In the genomic region with DNA sequence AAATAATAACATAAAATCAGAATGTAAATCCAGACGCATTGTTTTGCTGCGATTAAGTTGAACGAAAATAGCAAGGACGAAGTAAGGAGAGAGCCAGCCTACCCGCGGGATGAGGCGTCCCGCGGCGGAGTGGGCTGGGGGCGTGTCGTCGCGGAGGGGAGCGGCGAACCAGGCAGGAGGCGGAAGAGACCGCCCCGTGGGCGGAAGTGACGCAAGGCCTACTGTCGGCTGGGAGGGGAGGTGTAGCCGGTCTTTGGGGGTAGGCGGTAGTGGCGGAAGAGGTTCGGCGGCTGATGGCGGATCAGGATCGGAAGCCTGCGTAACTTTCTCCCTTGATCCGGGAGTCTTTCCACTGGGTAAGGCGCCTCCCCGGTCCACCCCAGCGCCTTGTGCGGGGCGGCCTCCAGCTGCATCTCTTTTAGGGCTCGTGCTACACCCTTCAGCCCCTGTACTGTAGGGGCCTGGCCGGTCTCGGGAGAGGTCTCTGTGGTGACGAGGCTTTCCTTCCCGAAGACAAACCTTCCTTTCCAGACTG, we compare ENCODE assay signal across 8 cellular contexts. TPM values are rescaled to one million over a fixed set of nuclear protein-coding genes. Genes with fewer than 3 reads are reported as not detected.
DNase-seq lines count a peak whose midpoint lies in the region; ATAC-seq, FAIRE-seq and TF ChIP-seq lines count a peak whose summit lies in the region.

A gene (plus strand): TSS at position 249 of the 535 bp plus-strand sequence. CDS start 8,363 bp downstream, outside the sequence.

- peak within 1 kb of the TSS; percentile 98 for H3K4me3 ChIP-seq in OCI-LY3 (ENCODE audit: low read length)
- H3K4me3 ChIP-seq in endothelial cell of umbilical vein (replicated peaks in 1 of 3; ENCODE audit: insufficient read depth in 1 of 3, low read depth in 1 of 3, low read length in 3 of 3), result peak within 1 kb of the TSS; percentile 78 to 83 (median 81)

- dilution Hi-C loops in endothelial cell of umbilical vein (cut with MboI; ENCODE audit: extremely low pct_ligation_motif_present, low sequenced_read_pairs), result no loop called here

- ATAC-seq in GM21515 (IDR thresholded peaks at IDR 0.05; ENCODE audit: unreplicated experiment), result peak; percentile 95

- peak within 1 kb of the TSS; percentile 91 for H3K4me2 ChIP-seq in OCI-LY3 (ENCODE audit: low read length)
- peak within 1 kb of the TSS; percentile 100 for H3K4me2 ChIP-seq in endothelial cell of umbilical vein (ENCODE audit: insufficient read depth, low read length)

- BruUV-seq in endothelial cell of umbilical vein (replicated peaks; lab: Mats Ljungman, UMichigan), result no TSS peak

- H3K36me3 ChIP-seq in OCI-LY3 (replicated peaks; ENCODE audit: low read depth, low read length), result no peaks in the 10 kb centered on the region
- H3K36me3 ChIP-seq in endothelial cell of umbilical vein (ENCODE audit: control insufficient read depth in 2 of 2, extremely low read depth in 1 of 2, insufficient read depth in 2 of 2, low read length in 2 of 2), result no peaks in the 10 kb centered on the region

- peak; percentile 96 for TF ChIP-seq POLR2A in endothelial cell of umbilical vein (IDR thresholded peaks at IDR 0.05; ENCODE audit: low read depth, low read length)

- POLR2A ChIA-PET in endothelial cell of umbilical vein (lab: Charles Lee), result interaction anchor here (1.3 to 2.2 kb wide), 2 partner anchors 25 to 77 kb away, joined by 3 to 7 read pairs; a partner anchor contains a TSS

- H3K4me1 ChIP-seq in OCI-LY3 (ENCODE audit: low read length), result peaks cover 9% of the 10 kb centered on the region; the same call in 1 of the 2 replicates
- peaks cover 13% of the 10 kb centered on the region for H3K4me1 ChIP-seq in endothelial cell of umbilical vein (ENCODE audit: control insufficient read depth, extremely low read depth, insufficient read depth, low read length)

- H3K9ac ChIP-seq in OCI-LY3 (ENCODE audit: low read length), result peak within 1 kb of the TSS; percentile 73
- peak within 1 kb of the TSS; percentile 98 for H3K9ac ChIP-seq in endothelial cell of umbilical vein (replicated peaks; ENCODE audit: extremely low read depth, insufficient read depth, low read length)

- FAIRE-seq in endothelial cell of umbilical vein (lab: Jason Lieb, UNC), result peak; percentile 79

- H2AFZ ChIP-seq in OCI-LY3 (ENCODE audit: low read depth, low read length) (peak within 1 kb of the TSS; percentile 90), endothelial cell of umbilical vein (ENCODE audit: low read depth, low read length) (peak within 1 kb of the TSS; percentile 91)

- H3K79me2 ChIP-seq in OCI-LY3 (ENCODE audit: low read length) (peaks cover 18% of the 10 kb centered on the region), endothelial cell of umbilical vein (ENCODE audit: control insufficient read depth, insufficient read depth, low read length) (peaks cover 27% of the 10 kb centered on the region)

- H4K20me1 ChIP-seq in OCI-LY3 (ENCODE audit: insufficient read depth, low read length), result no peaks in the 10 kb centered on the region
- no peaks in the 10 kb centered on the region for H4K20me1 ChIP-seq in endothelial cell of umbilical vein (replicated peaks; ENCODE audit: control insufficient read depth, extremely low read depth, insufficient read depth, low read length)

- H3K9me3 ChIP-seq in OCI-LY3 (ENCODE audit: insufficient read depth, low read length), result no peaks in the 10 kb centered on the region
- H3K9me3 ChIP-seq in endothelial cell of umbilical vein (replicated peaks; ENCODE audit: control insufficient read depth, insufficient read depth, low read length), result no peaks in the 10 kb centered on the region

- DNase-seq in D341Med (ENCODE audit: low spot score) (peak; percentile 97), HuH-7 (ENCODE audit: low spot score) (peak; percentile 89), endothelial cell of umbilical vein (ENCODE audit: low read depth, low spot score) (peak; percentile 94), middle frontal gyrus (ENCODE audit: extremely low spot score, low spot score) (peak; percentile 90)
- DNase-seq in activated CD8-positive, alpha-beta memory T cell treated with anti-CD3 and anti-CD28 coated beads, Interleukin-2, amount 50 U/mL, for 48 hours, result peak; percentile 97
- DNase-seq in stimulated activated CD8-positive, alpha-beta memory T cell treated with anti-CD3 and anti-CD28 coated beads, Interleukin-2, amount 100 ng/mL, for 48 hours (ENCODE audit: low read depth in 2 of 2), result peak; percentile 92

- no peaks in the 10 kb centered on the region for H3K9me1 ChIP-seq in endothelial cell of umbilical vein (replicated peaks; ENCODE audit: control insufficient read depth, extremely low read depth, insufficient read depth, low read length)

- TF ChIP-seq CTCF in OCI-LY3 (IDR thresholded peaks at IDR 0.05; ENCODE audit: low read depth, low read length) (no peak), endothelial cell of umbilical vein (IDR thresholded peaks at IDR 0.05; ENCODE audit: extremely low read depth in 1 of 2, insufficient read depth in 1 of 2, low read depth in 1 of 2, low read length in 2 of 2) (no peak)

- CTCF ChIA-PET in endothelial cell of umbilical vein (lab: Charles Lee), result interaction anchor here (0.8 to 3.1 kb wide), 11 partner anchors 15 to 544 kb away, joined by 3 to 15 read pairs (median 5); a partner anchor contains a TSS

- peak within 1 kb of the TSS; percentile 51 for H3K27ac ChIP-seq in OCI-LY3 (ENCODE audit: low read length)
- H3K27ac ChIP-seq in endothelial cell of umbilical vein (ENCODE audit: insufficient read depth, low read depth, low read length), result peak within 1 kb of the TSS; percentile 93

- H3K27me3 ChIP-seq in OCI-LY3 (ENCODE audit: low read depth, low read length) (no peaks in the 10 kb centered on the region), endothelial cell of umbilical vein (ENCODE audit: control insufficient read depth in 2 of 2, insufficient read depth in 2 of 2, low read length in 2 of 2) (no peaks in the 10 kb centered on the region)

- intact Hi-C loops in endothelial cell of umbilical vein (cut with micrococcal nuclease), result loop anchor here (1.0 to 2.0 kb wide), 4 partner anchors 25 to 134 kb away; no protein-coding TSS in a partner anchor

TF ChIP-seq in endothelial cell of umbilical vein, 7 proteins besides CTCF, POLR2A, EP300 and RAD21:
- TF ChIP-seq MYC (IDR thresholded peaks at IDR 0.05; ENCODE audit: low read depth, low read length) (no peak), JUN (IDR thresholded peaks at IDR 0.05; ENCODE audit: borderline replicate concordance, insufficient read depth, insufficient read length, low read depth) (no peak), EZH2 (IDR thresholded peaks at IDR 0.05; ENCODE audit: borderline replicate concordance, low read depth, low read length, severe bottlenecking) (no peak), POLR2AphosphoS5 (IDR thresholded peaks at IDR 0.05; ENCODE audit: insufficient read depth, low read depth, low read length) (peak; percentile 97)

RNA-seq across cellular contexts. Expression of the gene that starts here (rescaled TPM):
- 70.4 and 77.7 TPM in 2 replicates for total RNA-seq in endothelial cell of umbilical vein
- polyA plus RNA-seq in endothelial cell of umbilical vein, result 69.6 and 93.2 TPM in 2 replicates
- 52.3 and 55.6 TPM in 2 replicates for polyA plus RNA-seq in endothelial cell of umbilical vein (2011; cell fraction: cytosol; rRNA removed)
- polyA plus RNA-seq in endothelial cell of umbilical vein (2011; cell fraction: nucleus; rRNA removed), result 60.2 and 65.6 TPM in 2 replicates
- polyA plus RNA-seq in endothelial cell of umbilical vein (2012), result 78.8 and 80.1 TPM in 2 replicates
- polyA minus RNA-seq in endothelial cell of umbilical vein, result 233 and 288 TPM in 2 replicates
- 29.5 TPM for polyA minus RNA-seq in endothelial cell of umbilical vein (2011; cell fraction: cytosol; rRNA and poly(A)+ RNA removed)
- 221 and 323 TPM in 2 replicates for polyA minus RNA-seq in endothelial cell of umbilical vein (2011; cell fraction: nucleus; rRNA and poly(A)+ RNA removed)

Comparison
In these comparisons a context has a peak if more than half of its experiments do, and no peak if none do; other contexts are left out.
1. Peak in every context shown above with its lines: DNase-seq, ATAC-seq, H3K4me3 ChIP-seq and H3K27ac ChIP-seq.